Comparison of ENCODE assay signal across 15 cellular contexts in the genomic region with DNA sequence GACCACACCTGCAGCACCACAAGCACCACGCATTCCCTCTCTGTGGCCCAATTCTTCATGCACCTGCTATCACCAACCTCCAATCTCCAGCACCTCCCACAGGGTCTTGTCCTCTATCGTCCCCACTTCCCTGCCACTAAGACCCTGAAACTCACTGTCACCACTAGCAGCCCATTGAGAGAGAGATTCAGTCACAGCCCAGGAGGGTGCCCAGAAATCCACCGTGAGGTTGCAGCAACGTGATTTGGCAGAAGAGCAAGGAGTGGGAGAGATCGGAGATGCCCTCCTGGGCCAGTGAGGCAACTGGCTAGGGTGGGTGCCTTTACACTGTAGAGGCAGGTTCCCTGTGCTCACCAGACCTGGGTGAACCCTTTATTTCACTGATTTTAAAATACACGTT.
DNase-seq lines count a peak whose midpoint lies in the region; ATAC-seq and TF ChIP-seq lines count a peak whose summit lies in the region.
"Had no signal": no experiment of that assay in that cellular context is flagged by ENCODE, and none has a peak within 500 bp of the region (broad histone marks: within the 10 kb centered on the region; RNA-seq: fewer than 3 reads in every experiment).

No MANE protein-coding gene starts in this region.

- TF ChIP-seq POLR2A in lower leg skin (IDR thresholded peaks at IDR 0.05) (no peak), sigmoid colon (IDR thresholded peaks at IDR 0.05) (no peak)

- no peak for ATAC-seq in left ventricle myocardium superior
- no peak for ATAC-seq in GM21576 (IDR thresholded peaks at IDR 0.05; ENCODE audit: unreplicated experiment)

- no peaks in the 10 kb centered on the region for H3K36me3 ChIP-seq in right atrium auricular region
- no peaks in the 10 kb centered on the region for H3K36me3 ChIP-seq in sigmoid colon
- H3K36me3 ChIP-seq: Peyer's patch had no signal

- no peaks in the 10 kb centered on the region for H3K27me3 ChIP-seq in right atrium auricular region
- H3K27me3 ChIP-seq in sigmoid colon = peaks cover 0 to 65% (median 20%) of the 10 kb centered on the region in 3 donors
- H3K27me3 ChIP-seq: Peyer's patch had no signal

- H3K27ac ChIP-seq in right atrium auricular region = no peak overlapping the region
- no peak overlapping the region for H3K27ac ChIP-seq in sigmoid colon
- H3K27ac ChIP-seq in substantia nigra (ENCODE audit: low read depth, low read length, poor library complexity, severe bottlenecking) = no peak overlapping the region
- H3K27ac ChIP-seq: Peyer's patch had no signal

- H3K4me3 ChIP-seq in right atrium auricular region (no peak overlapping the region), lower leg skin (ENCODE audit: low read depth, poor library complexity, severe bottlenecking) (no peak overlapping the region), sigmoid colon (no peak overlapping the region)
- H3K4me3 ChIP-seq: Peyer's patch had no signal

- TF ChIP-seq CTCF in right atrium auricular region (IDR thresholded peaks at IDR 0.05) (no peak), lower leg skin (IDR thresholded peaks at IDR 0.05) (no peak), sigmoid colon (IDR thresholded peaks at IDR 0.05) (no peak)

- intact Hi-C loops in left ventricle myocardium superior (cut with micrococcal nuclease) = no loop called here
- intact Hi-C loops in lower leg skin (cut with DNase I; ENCODE audit: low total_unique reads) = no loop called here
- intact Hi-C loops in sigmoid colon (cut with DNase I) = no loop called here

- no peaks in the 10 kb centered on the region for H3K9me3 ChIP-seq in right atrium auricular region
- H3K9me3 ChIP-seq in sigmoid colon = no peaks in the 10 kb centered on the region
- H3K9me3 ChIP-seq: Peyer's patch had no signal

- H3K4me1 ChIP-seq in right atrium auricular region = no peaks in the 10 kb centered on the region
- peaks cover 0 to 6% (median 0%) of the 10 kb centered on the region in 4 donors for H3K4me1 ChIP-seq in sigmoid colon
- H3K4me1 ChIP-seq: Peyer's patch had no signal

- WGBS in lower leg skin, 2 donors = 87 to 88% methylated on average over 6 of the region's 6 CpGs
- WGBS in sigmoid colon, 2 donors = 86 to 88% methylated on average over 6 of the region's 6 CpGs

- DNase-seq in right atrium auricular region (ENCODE audit: low spot score) = peak; percentile 18
- no peak for DNase-seq in left ventricle myocardium superior
- DNase-seq in lower leg skin (ENCODE audit: low spot score in 2 of 2) = peak; percentile 3 to 59
- DNase-seq in sigmoid colon = peak; percentile 29
- no peak for DNase-seq in substantia nigra (lab: John Stamatoyannopoulos, UW)
- DNase-seq in stimulated activated naive CD4-positive, alpha-beta T cell (lab: John Stamatoyannopoulos, UW) = no peak
- DNase-seq: KG1, NCI-H1092, NCI-H1436 treated with DMSO at 0.1 percent for 48 hours, NCI-H1930, NCI-H2227 treated with DMSO at 0.1 percent for 48 hours, NCI-H510A, NCI-H748 treated with DMSO at 0.1 percent for 48 hours had no signal

- TF ChIP-seq EP300 in sigmoid colon (IDR thresholded peaks at IDR 0.05) = no peak

Comparison
In these comparisons a context has a peak if more than half of its experiments do, and no peak if none do; other contexts are left out.
1. DNase-seq: peak in right atrium auricular region (single experiment), lower leg skin (2 of 2) and sigmoid colon (single experiment); none in left ventricle myocardium superior (single experiment), substantia nigra (0 of 49) and stimulated activated naive CD4-positive, alpha-beta T cell (0 of 6).